ENCODE assay signal across 20 cellular contexts in the genomic region with DNA sequence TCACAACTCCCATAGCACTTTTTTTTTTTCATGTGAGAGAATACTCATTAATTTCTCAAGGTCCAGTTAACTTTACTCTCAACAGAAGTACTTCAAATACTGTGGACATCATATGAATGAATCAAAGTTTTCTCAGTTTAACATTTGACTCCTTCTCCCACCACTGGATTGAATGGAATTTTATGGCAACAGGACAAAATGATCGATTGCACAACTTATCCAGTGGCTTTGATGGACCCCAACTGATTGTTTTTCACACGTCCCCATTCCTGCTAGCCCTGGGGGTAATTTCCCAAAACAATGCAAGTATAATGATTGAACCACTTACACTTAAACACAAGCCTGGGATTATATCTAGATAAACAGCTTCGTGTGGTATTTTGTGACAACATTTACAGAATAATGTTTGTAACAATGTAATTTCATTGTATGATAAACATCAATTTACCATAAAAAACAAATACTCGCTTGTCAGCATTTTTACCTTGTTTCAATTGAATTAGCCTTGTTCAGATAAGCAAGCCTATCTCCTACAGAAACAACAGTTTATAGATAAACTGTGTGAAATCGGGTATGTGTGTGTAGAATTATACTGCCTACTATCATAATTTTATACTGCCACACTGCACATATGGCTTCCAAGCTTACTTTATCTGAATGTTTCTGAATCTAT.
DNase-seq lines count a peak whose midpoint lies in the region; ATAC-seq and TF ChIP-seq lines count a peak whose summit lies in the region.
"Had no signal": no experiment of that assay in that cellular context is flagged by ENCODE, and none has a peak within 500 bp of the region (broad histone marks: within the 10 kb centered on the region; RNA-seq: fewer than 3 reads in every experiment).

No MANE protein-coding gene starts in this region.

- TF ChIP-seq CTCF in HEK293 (tag by site-specific recombination; IDR thresholded peaks at IDR 0.05) (no peak), endothelial cell (IDR thresholded peaks at IDR 0.05; ENCODE audit: unreplicated experiment) (no peak), progenitor cell of endocrine pancreas (IDR thresholded peaks at IDR 0.05; ENCODE audit: unreplicated experiment) (no peak), smooth muscle cell (IDR thresholded peaks at IDR 0.05; ENCODE audit: borderline replicate concordance, insufficient read depth, poor library complexity, severe bottlenecking) (no peak), gastroesophageal sphincter (IDR thresholded peaks at IDR 0.05) (no peak)

- H3K79me2 ChIP-seq in smooth muscle cell (ENCODE audit: low read depth), result peaks cover 28% of the 10 kb centered on the region
- H3K79me2 ChIP-seq: hepatocyte had no signal

- H3K27ac Mint-ChIP-seq in endothelial cell (ENCODE audit: unreplicated experiment) (peak overlapping the region; percentile 88), progenitor cell of endocrine pancreas (peak overlapping the region; percentile 11)
- H3K27ac Mint-ChIP-seq: T-helper 2 cell treated with Interferon-gamma antibody and Interleukin-4, amounts not matched to agents 5 μg/mL and 100 μg/mL, for 36 hours had no signal

- no peak overlapping the region for H3K4me3 Mint-ChIP-seq in endothelial cell (ENCODE audit: unreplicated experiment)
- H3K4me3 Mint-ChIP-seq in progenitor cell of endocrine pancreas (ENCODE audit: low read depth), result no peak overlapping the region
- H3K4me3 Mint-ChIP-seq: T-helper 2 cell treated with Interferon-gamma antibody and Interleukin-4, amounts not matched to agents 5 μg/mL and 100 μg/mL, for 36 hours had no signal

- H3K4me2 ChIP-seq in smooth muscle cell, result no peak overlapping the region
- H3K4me2 ChIP-seq: BLaER1 treated with 17β-estradiol and CSF1 and Interleukin-3, amounts not matched to agents 10 nM and 100 nM; hepatocyte; KMS-11 had no signal

- H3K27me3 ChIP-seq in smooth muscle cell (ENCODE audit: low read depth), result no peaks in the 10 kb centered on the region
- no peaks in the 10 kb centered on the region for H3K27me3 ChIP-seq in gastroesophageal sphincter
- H3K27me3 ChIP-seq: BLaER1 treated with 17β-estradiol and CSF1 and Interleukin-3, amounts not matched to agents 10 nM and 100 nM; hepatocyte had no signal

- peaks cover 4% of the 10 kb centered on the region for H3K27me3 Mint-ChIP-seq in endothelial cell (ENCODE audit: unreplicated experiment)
- H3K27me3 Mint-ChIP-seq in progenitor cell of endocrine pancreas, result no peaks in the 10 kb centered on the region

- H3K9ac ChIP-seq in smooth muscle cell (ENCODE audit: low read depth), result no peak overlapping the region
- H3K9ac ChIP-seq: BLaER1 treated with 17β-estradiol and CSF1 and Interleukin-3, amounts not matched to agents 10 nM and 100 nM; KMS-11 had no signal

- H3K36me3 Mint-ChIP-seq in endothelial cell (ENCODE audit: low read depth, unreplicated experiment) (peaks cover 9% of the 10 kb centered on the region), progenitor cell of endocrine pancreas (ENCODE audit: insufficient read depth) (peaks cover 14% of the 10 kb centered on the region)

- peaks cover 19% of the 10 kb centered on the region for H4K20me1 ChIP-seq in smooth muscle cell (ENCODE audit: low read depth)
- H4K20me1 ChIP-seq: BLaER1 treated with 17β-estradiol and CSF1 and Interleukin-3, amounts not matched to agents 10 nM and 100 nM had no signal

- DNase-seq in endothelial cell (ENCODE audit: low spot score), result no peak
- DNase-seq in progenitor cell of endocrine pancreas (ENCODE audit: low spot score, unreplicated experiment), result no peak
- no peak for DNase-seq in smooth muscle cell (lab: John Stamatoyannopoulos, UW; ENCODE audit: unreplicated experiment)
- DNase-seq in stimulated activated CD4-positive, alpha-beta T cell treated with anti-CD3 and anti-CD28 coated beads, Interleukin-2, amount 100 ng/mL, for 24 hours, result no peak
- DNase-seq: activated effector memory CD4-positive, alpha-beta T cell treated with anti-CD3 and anti-CD28 coated beads, Interleukin-2, amount 50 U/mL, for 16 hours; activated T-cell treated with anti-CD3 and anti-CD28 coated beads for 4 hours; DMS53; effector CD8-positive, alpha-beta T cell; HCEC 1CT; MM.1S; NCI-H2081 treated with DMSO at 0.1 percent for 48 hours; NCI-H226; trophoblast cell had no signal

- H3F3A ChIP-seq in smooth muscle cell (ENCODE audit: low read depth), result no peaks in the 10 kb centered on the region

- TF ChIP-seq EP300 in gastroesophageal sphincter (IDR thresholded peaks at IDR 0.05), result no peak

- H3K4me1 ChIP-seq in HEK293 (ENCODE audit: control insufficient read depth, insufficient read depth, low read length) (no peaks in the 10 kb centered on the region), smooth muscle cell (ENCODE audit: low read depth) (peaks cover 16% of the 10 kb centered on the region), gastroesophageal sphincter (no peaks in the 10 kb centered on the region)

- H3K4me3 ChIP-seq in HEK293 (ENCODE audit: low read depth, low read length) (no peak overlapping the region), smooth muscle cell (no peak overlapping the region), gastroesophageal sphincter (no peak overlapping the region)
- H3K4me3 ChIP-seq: BLaER1 treated with 17β-estradiol and CSF1 and Interleukin-3, amounts not matched to agents 10 nM and 100 nM; hepatocyte had no signal

- CTCF ChIA-PET in HEK293 (lab: Yijun Ruan, JAX), result no interaction called here

- ATAC-seq in SK-N-SH treated with all-trans-retinoic acid at 6 μM for 48 hours, result no peak
- ATAC-seq in gastroesophageal sphincter, result no peak

- H3K4me1 Mint-ChIP-seq in endothelial cell (ENCODE audit: unreplicated experiment) (peaks cover 35% of the 10 kb centered on the region), progenitor cell of endocrine pancreas (ENCODE audit: low read depth) (peaks cover 26% of the 10 kb centered on the region)

- no peak overlapping the region for H2AFZ ChIP-seq in smooth muscle cell (ENCODE audit: low read depth)
- H2AFZ ChIP-seq: hepatocyte had no signal

- no peak overlapping the region for H3K27ac ChIP-seq in HEK293 (ENCODE audit: extremely low read depth, low read depth, low read length)
- H3K27ac ChIP-seq in smooth muscle cell (ENCODE audit: low read depth), result no peak overlapping the region
- H3K27ac ChIP-seq in gastroesophageal sphincter, result no peak overlapping the region
- H3K27ac ChIP-seq: BLaER1 treated with 17β-estradiol and CSF1 and Interleukin-3, amounts not matched to agents 10 nM and 100 nM; hepatocyte; KMS-11 had no signal

- H3K9me3 ChIP-seq in HEK293 (ENCODE audit: control insufficient read depth, insufficient read depth, low read depth, low read length) (no peaks in the 10 kb centered on the region), smooth muscle cell (replicated peaks; ENCODE audit: low read depth) (no peaks in the 10 kb centered on the region), gastroesophageal sphincter (no peaks in the 10 kb centered on the region)
- H3K9me3 ChIP-seq: BLaER1 treated with 17β-estradiol and CSF1 and Interleukin-3, amounts not matched to agents 10 nM and 100 nM had no signal

- TF ChIP-seq POLR2A in gastroesophageal sphincter (IDR thresholded peaks at IDR 0.05), result no peak

- WGBS in smooth muscle cell (ENCODE audit: low lambda C conversion rate), result 78% methylated on average over 5 of the region's 5 CpGs
- WGBS in gastroesophageal sphincter (ENCODE audit: low coverage in 1 of 2), 2 donors, result 71 to 87% methylated on average over 5 of the region's 5 CpGs

- H3K9me3 Mint-ChIP-seq in endothelial cell (ENCODE audit: unreplicated experiment) (no peaks in the 10 kb centered on the region), progenitor cell of endocrine pancreas (ENCODE audit: low read depth) (peaks cover 2% of the 10 kb centered on the region)

- H3K36me3 ChIP-seq in HEK293 (ENCODE audit: control insufficient read depth in 2 of 2, insufficient read depth in 1 of 2, low read length in 2 of 2), result no peaks in the 10 kb centered on the region
- no peaks in the 10 kb centered on the region for H3K36me3 ChIP-seq in smooth muscle cell (ENCODE audit: low read depth)
- peaks cover 0 to 2% of the 10 kb centered on the region in 2 donors for H3K36me3 ChIP-seq in gastroesophageal sphincter
- H3K36me3 ChIP-seq: BLaER1 treated with 17β-estradiol and CSF1 and Interleukin-3, amounts not matched to agents 10 nM and 100 nM had no signal

- POLR2A ChIA-PET in HEK293 (lab: Yijun Ruan, JAX), result no interaction called here

TF ChIP-seq in HEK293, 187 proteins besides CTCF, POLR2A, EP300 and RAD21 (continues in another document):
- TF ChIP-seq SP7 (tag by site-specific recombination; IDR thresholded peaks at IDR 0.05) (no peak), TCF7L2 (IDR thresholded peaks at IDR 0.05; ENCODE audit: borderline replicate concordance, low read depth, low read length) (no peak)
- TF ChIP-seq, protein P1, sequence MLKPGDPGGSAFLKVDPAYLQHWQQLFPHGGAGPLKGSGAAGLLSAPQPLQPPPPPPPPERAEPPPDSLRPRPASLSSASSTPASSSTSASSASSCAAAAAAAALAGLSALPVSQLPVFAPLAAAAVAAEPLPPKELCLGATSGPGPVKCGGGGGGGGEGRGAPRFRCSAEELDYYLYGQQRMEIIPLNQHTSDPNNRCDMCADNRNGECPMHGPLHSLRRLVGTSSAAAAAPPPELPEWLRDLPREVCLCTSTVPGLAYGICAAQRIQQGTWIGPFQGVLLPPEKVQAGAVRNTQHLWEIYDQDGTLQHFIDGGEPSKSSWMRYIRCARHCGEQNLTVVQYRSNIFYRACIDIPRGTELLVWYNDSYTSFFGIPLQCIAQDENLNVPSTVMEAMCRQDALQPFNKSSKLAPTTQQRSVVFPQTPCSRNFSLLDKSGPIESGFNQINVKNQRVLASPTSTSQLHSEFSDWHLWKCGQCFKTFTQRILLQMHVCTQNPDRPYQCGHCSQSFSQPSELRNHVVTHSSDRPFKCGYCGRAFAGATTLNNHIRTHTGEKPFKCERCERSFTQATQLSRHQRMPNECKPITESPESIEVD (tag by site-specific recombination; IDR thresholded peaks at IDR 0.05), result peak; percentile 42; the same call in 1 of the 2 replicates

TF ChIP-seq in SK-N-SH treated with all-trans-retinoic acid at 6 μM for 48 hours, 23 proteins besides CTCF, POLR2A, EP300 and RAD21 (continues in another document):
- no peak for TF ChIP-seq ZFP3 (CRISPR knock-in tag; IDR thresholded peaks at IDR 0.05)
- TF ChIP-seq SNAI2 (CRISPR knock-in tag; IDR thresholded peaks at IDR 0.05), result no peak
- no peak for TF ChIP-seq ESRRG (CRISPR knock-in tag; IDR thresholded peaks at IDR 0.05)
